Comparison of ENCODE assay signal across 24 cellular contexts in the genomic region with DNA sequence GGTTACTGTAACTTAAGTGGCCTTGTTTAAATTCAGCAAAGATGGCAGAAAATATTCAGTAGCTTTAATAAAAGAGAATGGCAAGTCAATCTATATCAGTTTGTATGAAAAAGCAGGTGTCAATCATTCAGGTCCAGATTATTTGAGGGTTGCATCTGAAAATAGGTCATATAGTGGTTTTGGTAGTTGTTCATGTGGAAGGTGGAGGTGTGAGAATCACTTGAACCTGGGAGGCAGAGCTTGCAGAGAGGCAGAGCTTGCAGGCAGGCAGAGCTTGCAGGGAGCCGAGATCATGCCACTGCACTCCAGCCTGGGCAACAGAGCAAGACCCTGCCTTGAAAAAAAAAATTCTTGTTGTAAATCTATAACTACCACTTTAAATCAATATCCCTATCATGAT.
"Had no signal": no experiment of that assay in that cellular context is flagged by ENCODE, and none has a peak within 500 bp of the region (broad histone marks: within the 10 kb centered on the region; RNA-seq: fewer than 3 reads in every experiment).

No MANE protein-coding gene starts in this region.

- ATAC-seq: activated CD8-positive, alpha-beta T cell treated with anti-CD3 and anti-CD28 coated beads, Interleukin-2, amount 10 ng/mL, durations not matched to agents 7 days and 5 days; activated naive CD4-positive, alpha-beta T cell treated with anti-CD3 and anti-CD28 coated beads, Interleukin-2, amount 50 U/mL, for 72 hours; activated naive CD8-positive, alpha-beta T cell treated with anti-CD3 and anti-CD28 coated beads, Interleukin-2, amount 50 U/mL, for 24 hours; body of pancreas had no signal

- H3K4me1 ChIP-seq: ascending aorta had no signal

- DNase-seq: activated CD4-positive, alpha-beta T cell treated with anti-CD3 and anti-CD28 coated beads for 48 hours; activated CD4-positive, alpha-beta T cell treated with anti-CD3 and anti-CD28 coated beads, Interleukin-2, amount 50 U/mL, for 4 hours; activated CD4-positive, CD25-positive, alpha-beta regulatory T cell treated with anti-CD3 and anti-CD28 coated beads, Interleukin-2, amount 50 U/mL, for 72 hours; activated CD8-positive, alpha-beta memory T cell treated with anti-CD3 and anti-CD28 coated beads, Interleukin-2, amount 50 U/mL, for 48 hours; activated CD8-positive, alpha-beta T cell treated with anti-CD3 and anti-CD28 coated beads, Interleukin-2, amount 10 ng/mL, durations not matched to agents 7 days and 5 days; activated effector memory CD4-positive, alpha-beta T cell treated with anti-CD3 and anti-CD28 coated beads, Interleukin-2, amount 50 U/mL, for 16 hours; activated naive CD4-positive, alpha-beta T cell treated with Interleukin-2 at 50 U/mL for 16 hours; activated naive CD8-positive, alpha-beta T cell treated with anti-CD3 and anti-CD28 coated beads, Interleukin-2, amount 50 U/mL, for 24 hours; activated T-cell treated with anti-CD3 and anti-CD28 coated beads, Interleukin-2, amount 50 U/mL, for 1 hour; amniotic stem cell; body of pancreas; central memory CD4-positive, alpha-beta T cell; Karpas-422; MM.1S; NCI-H1105; NCI-H1436; NCI-H1694 treated with DMSO at 0.1 percent for 48 hours; NCI-H2029 treated with DMSO at 0.1 percent for 48 hours; NCI-H446; NCI-H524 treated with DMSO at 0.1 percent for 48 hours; NCI-H774; SK-N-SH had no signal

- H3K36me3 ChIP-seq: ascending aorta had no signal

- H3K36me3 Mint-ChIP-seq: activated naive CD4-positive, alpha-beta T cell treated with anti-CD3 and anti-CD28 coated beads, Interleukin-2, amount 50 U/mL, for 72 hours had no signal

- H3K27ac ChIP-seq: ascending aorta, body of pancreas had no signal

- H3K4me3 ChIP-seq: ascending aorta, body of pancreas had no signal

- H3K27me3 ChIP-seq: ascending aorta, body of pancreas had no signal

- H3K27ac Mint-ChIP-seq: activated CD8-positive, alpha-beta T cell treated with anti-CD3 and anti-CD28 coated beads, Interleukin-2, amount 10 ng/mL, durations not matched to agents 7 days and 5 days; activated naive CD4-positive, alpha-beta T cell treated with anti-CD3 and anti-CD28 coated beads, Interleukin-2, amount 50 U/mL, for 72 hours; activated naive CD8-positive, alpha-beta T cell treated with anti-CD3 and anti-CD28 coated beads, Interleukin-2, amount 50 U/mL, for 24 hours had no signal

- H3K9me3 Mint-ChIP-seq: activated naive CD8-positive, alpha-beta T cell treated with anti-CD3 and anti-CD28 coated beads, Interleukin-2, amount 50 U/mL, for 24 hours had no signal

- H3K4me3 Mint-ChIP-seq: activated CD8-positive, alpha-beta T cell treated with anti-CD3 and anti-CD28 coated beads, Interleukin-2, amount 10 ng/mL, durations not matched to agents 7 days and 5 days; activated naive CD8-positive, alpha-beta T cell treated with anti-CD3 and anti-CD28 coated beads, Interleukin-2, amount 50 U/mL, for 24 hours had no signal

- H3K9me3 ChIP-seq: ascending aorta, body of pancreas, SK-N-SH had no signal
